ENCODE assay signal across 2 cellular contexts in genomic region chr6:145660676-145661075, GRCh38.
TF ChIP-seq lines count a peak whose summit lies in the region.

No MANE protein-coding gene starts in this region.

TF ChIP-seq in HepG2, 621 proteins besides CTCF, POLR2A, EP300 and RAD21 (continued from another document):
- no peak for TF ChIP-seq ZNF18 (CRISPR knock-in tag; IDR thresholded peaks at IDR 0.05; ENCODE audit: insufficient replicate concordance)
- TF ChIP-seq ELF1 (CRISPR knock-in tag; IDR thresholded peaks at IDR 0.05): no peak
- peak; percentile 53 to 80; a peak in 3 of 4 replicates for TF ChIP-seq MAFK (conservative IDR thresholded peaks at IDR 0.05 in 1 of 2, IDR thresholded peaks at IDR 0.05 in 1 of 2; ENCODE audit: low read length in 2 of 2)
- TF ChIP-seq KLF12 (CRISPR knock-in tag; IDR thresholded peaks at IDR 0.05; ENCODE audit: borderline replicate concordance): no peak
- no peak for TF ChIP-seq THAP9 (CRISPR knock-in tag; IDR thresholded peaks at IDR 0.05; ENCODE audit: borderline replicate concordance)
- TF ChIP-seq SMARCC2 (IDR thresholded peaks at IDR 0.05): no peak

TF ChIP-seq in WTC11, 78 proteins besides CTCF, POLR2A, EP300 and RAD21 (continued from another document):
- no peak for TF ChIP-seq PRDM15 (CRISPR knock-in tag; IDR thresholded peaks at IDR 0.05)
- TF ChIP-seq EMX1 (CRISPR knock-in tag; IDR thresholded peaks at IDR 0.05): no peak
- TF ChIP-seq ELF4 (CRISPR knock-in tag; IDR thresholded peaks at IDR 0.05; ENCODE audit: low read depth): no peak
- no peak for TF ChIP-seq RORB (CRISPR knock-in tag; IDR thresholded peaks at IDR 0.05)
- TF ChIP-seq TP53 (CRISPR knock-in tag; IDR thresholded peaks at IDR 0.05): no peak
- TF ChIP-seq ATF3 (CRISPR knock-in tag; conservative IDR thresholded peaks at IDR 0.05): no peak
- no peak for TF ChIP-seq NR1H2 (CRISPR knock-in tag; IDR thresholded peaks at IDR 0.05)
- no peak for TF ChIP-seq PRRX2 (CRISPR knock-in tag; IDR thresholded peaks at IDR 0.05)
- TF ChIP-seq HMGA2 (CRISPR knock-in tag; IDR thresholded peaks at IDR 0.05): no peak
TF ChIP-seq in WTC11: peak in this region for 0.
